Comparison of ENCODE assay signal across 8 cellular contexts in the genomic region with DNA sequence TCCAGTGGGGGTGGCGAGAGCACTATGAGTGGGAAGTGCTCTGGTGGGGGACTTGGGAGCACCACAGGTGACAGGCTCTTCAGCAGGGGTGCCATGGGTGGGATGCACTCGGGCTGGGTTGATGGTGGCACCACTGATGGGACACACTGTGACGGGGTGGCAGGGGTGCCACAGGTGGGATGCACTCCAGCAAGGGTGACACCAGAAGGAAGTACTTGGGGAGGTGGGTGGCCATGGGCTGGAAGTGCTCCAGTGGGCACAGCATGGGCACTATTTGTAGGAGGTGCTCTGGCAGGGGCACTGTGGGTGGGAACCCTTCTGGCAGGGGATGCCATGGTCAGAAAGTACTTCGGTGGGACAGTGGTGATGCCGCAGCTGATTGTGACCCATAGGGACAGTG.
"Had no signal": no experiment of that assay in that cellular context is flagged by ENCODE, and none has a peak within 500 bp of the region (broad histone marks: within the 10 kb centered on the region; RNA-seq: fewer than 3 reads in every experiment).

No MANE protein-coding gene starts in this region.

- H2AFZ ChIP-seq: GM23338 had no signal

- DNase-seq: H9, HCEC 1CT, IMR-90, KG1 had no signal

- H3K4me3 ChIP-seq: GM23338, K562 had no signal

- H3K4me2 ChIP-seq: GM23338 had no signal

- FAIRE-seq: H1, H54, K562 had no signal
